20 cellular contexts compared by ENCODE assay signal in the genomic region with DNA sequence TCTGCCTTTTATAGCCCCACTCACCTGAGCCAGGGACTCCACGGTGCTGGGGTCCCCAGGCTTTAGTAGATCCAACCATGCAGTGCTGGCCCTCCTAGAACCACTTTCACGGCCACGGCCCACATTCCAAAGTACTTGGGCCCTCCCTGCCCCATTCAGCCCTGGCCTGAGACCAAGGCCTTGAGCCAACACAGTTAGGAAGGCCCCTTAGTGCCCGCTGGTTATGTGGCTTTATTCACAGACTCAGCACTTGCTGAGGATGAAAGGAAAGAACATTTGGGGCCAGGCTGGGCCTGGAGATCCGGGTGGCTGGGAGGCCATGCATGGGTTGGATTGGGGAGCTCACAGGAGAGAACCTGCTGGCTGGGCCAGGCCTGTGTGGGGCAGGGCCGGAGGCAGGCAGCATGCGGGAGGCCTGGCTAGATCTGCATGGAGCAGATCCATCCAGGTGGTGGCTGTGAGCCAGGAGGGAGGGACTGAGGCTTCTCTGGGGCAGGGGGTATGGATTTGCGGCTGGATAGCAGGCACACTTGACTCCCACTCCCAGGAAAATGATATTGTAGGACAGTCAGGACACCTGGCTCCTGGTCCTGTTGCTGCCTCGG. TPM values are rescaled to one million over a fixed set of nuclear protein-coding genes. Genes with fewer than 3 reads are reported as not detected.
A peak's percentile ranks its signal among the peaks of the same experiment; 100 is the strongest.
DNase-seq lines count a peak whose midpoint lies in the region; ATAC-seq, FAIRE-seq and TF ChIP-seq lines count a peak whose summit lies in the region.
"Had no signal": no experiment of that assay in that cellular context is flagged by ENCODE, and none has a peak within 500 bp of the region (broad histone marks: within the 10 kb centered on the region; RNA-seq: fewer than 3 reads in every experiment).

No MANE protein-coding gene starts in this region.

- no peak overlapping the region for H3K9ac ChIP-seq in astrocyte (ENCODE audit: low read length)
- peak overlapping the region in 1 of 2 donors; percentile 8 for H3K9ac ChIP-seq in kidney (ENCODE audit: low read length in 2 of 2)
- H3K9ac ChIP-seq in trophoblast cell (ENCODE audit: low read length) = no peak overlapping the region

- H3K9me3 Mint-ChIP-seq in GM23338 (peaks cover 8% of the 10 kb centered on the region), astrocyte (ENCODE audit: unreplicated experiment) (no peaks in the 10 kb centered on the region)
- H3K9me3 Mint-ChIP-seq in stimulated activated naive CD8-positive, alpha-beta T cell treated with anti-CD3 and anti-CD28 coated beads, Interleukin-15, amount 100 ng/mL, for 72 hours = no peaks in the 10 kb centered on the region
- H3K9me3 Mint-ChIP-seq: activated T-helper 2 cell treated with anti-CD3 and anti-CD28 coated beads, Interferon-gamma antibody, Interleukin-2, Interleukin-4, amounts not matched to agents 10 μg/mL and 5 μg/mL and 100 μg/mL, durations not matched to agents 14 hours and 24 hours and 36 hours; neural crest cell had no signal

- no peak overlapping the region for H2BK5ac ChIP-seq in trophoblast cell (ENCODE audit: low read depth, low read length, poor library complexity)

- H3F3A ChIP-seq in GM23338 (replicated peaks; ENCODE audit: low read depth) = peaks cover 15% of the 10 kb centered on the region; the same call in 1 of the 2 replicates

- no peaks in the 10 kb centered on the region for H3K36me3 ChIP-seq in GM23338 (ENCODE audit: insufficient read depth)
- H3K36me3 ChIP-seq in astrocyte (ENCODE audit: insufficient read depth, low read length) = no peaks in the 10 kb centered on the region
- H3K36me3 ChIP-seq in kidney (ENCODE audit: control insufficient read depth in 1 of 2, insufficient read depth in 2 of 2, low read length in 2 of 2) = no peaks in the 10 kb centered on the region
- H3K36me3 ChIP-seq in trophoblast cell (ENCODE audit: control insufficient read depth in 1 of 2, insufficient read depth in 2 of 2, low read length in 2 of 2) = no peaks in the 10 kb centered on the region

- peak overlapping the region; percentile 26 for H3K14ac ChIP-seq in trophoblast cell (ENCODE audit: low read length)

- H3K23ac ChIP-seq in trophoblast cell (ENCODE audit: low read length) = no peak overlapping the region

- H3K4ac ChIP-seq in trophoblast cell (ENCODE audit: low read depth, low read length) = no peak overlapping the region

- H3K36me3 Mint-ChIP-seq in GM23338 (ENCODE audit: low read depth) = peaks cover 5% of the 10 kb centered on the region; the same call in 2 of the 3 replicates
- no peaks in the 10 kb centered on the region for H3K36me3 Mint-ChIP-seq in astrocyte (ENCODE audit: low read depth, unreplicated experiment)

- no CpG with 5 or more reads among the region's 9 CpGs for WGBS in trophoblast cell (ENCODE audit: extremely low coverage, insufficient coverage, insufficient read length)

- H3K4me2 ChIP-seq in GM23338 (peak overlapping the region; percentile 56; the same call in 1 of the 2 replicates), astrocyte (ENCODE audit: low read length) (peak overlapping the region; percentile 41), trophoblast cell (ENCODE audit: low read length) (no peak overlapping the region)

- DNase-seq in GM23338 (ENCODE audit: low spot score) (no peak), astrocyte (ENCODE audit: low read depth) (no peak), kidney (no peak), trophoblast cell (no peak), SHP77 treated with DMSO at 0.1 percent for 48 hours (lab: John Stamatoyannopoulos, UW) (no peak)
- no peak for DNase-seq in stimulated activated CD4-positive, alpha-beta T cell treated with anti-CD3 and anti-CD28 coated beads, Interleukin-2, amount 100 ng/mL, for 48 hours
- no peak for DNase-seq in stimulated activated naive CD8-positive, alpha-beta T cell treated with anti-CD3 and anti-CD28 coated beads, Interleukin-15, amount 100 ng/mL, for 72 hours
- DNase-seq: NCI-H187, NCI-H2227 treated with DMSO at 0.1 percent for 48 hours, NCI-H774 had no signal

- intact Hi-C loops in kidney (cut with DNase I) = loop anchor here (5.0 kb wide), 1 partner anchor 114 kb away; no protein-coding TSS in a partner anchor

- ATAC-seq in GM23338 (peak; percentile 9), GM21528 (IDR thresholded peaks at IDR 0.05; ENCODE audit: low FRiP score, unreplicated experiment) (no peak)
- ATAC-seq in stimulated activated naive CD8-positive, alpha-beta T cell treated with anti-CD3 and anti-CD28 coated beads, Interleukin-15, amount 100 ng/mL, for 72 hours = no peak

- H2BK12ac ChIP-seq in trophoblast cell (ENCODE audit: low read length) = peak overlapping the region; percentile 21

- H3K27me3 Mint-ChIP-seq in GM23338 (ENCODE audit: insufficient read depth, low read depth, poor library complexity) (peaks cover 11% of the 10 kb centered on the region), astrocyte (ENCODE audit: low read depth, unreplicated experiment) (peaks cover 23% of the 10 kb centered on the region)
- peaks cover 31% of the 10 kb centered on the region for H3K27me3 Mint-ChIP-seq in stimulated activated naive CD8-positive, alpha-beta T cell treated with anti-CD3 and anti-CD28 coated beads, Interleukin-15, amount 100 ng/mL, for 72 hours

- H3K9me3 ChIP-seq in astrocyte (ENCODE audit: insufficient read depth, low read depth, low read length) = no peaks in the 10 kb centered on the region
- no peaks in the 10 kb centered on the region for H3K9me3 ChIP-seq in kidney (ENCODE audit: control insufficient read depth in 1 of 2, low read length in 2 of 2)
- peaks cover 4% of the 10 kb centered on the region for H3K9me3 ChIP-seq in trophoblast cell (ENCODE audit: insufficient read depth, low read depth, low read length)

- peak overlapping the region; percentile 80 for H4K8ac ChIP-seq in trophoblast cell (ENCODE audit: low read depth, low read length)

- H3K4me1 ChIP-seq in GM23338 (ENCODE audit: insufficient read depth) (peaks cover 13% of the 10 kb centered on the region), astrocyte (ENCODE audit: insufficient read depth, low read length) (no peaks in the 10 kb centered on the region), kidney (ENCODE audit: control insufficient read depth in 1 of 2, insufficient read depth in 1 of 2, low read depth in 1 of 2, low read length in 2 of 2) (peaks cover 11 to 23% of the 10 kb centered on the region in 2 donors), trophoblast cell (ENCODE audit: control insufficient read depth in 1 of 2, insufficient read depth in 2 of 2, low read length in 2 of 2) (peaks cover 15 to 19% of the 10 kb centered on the region in 2 experiments)

- H3K79me1 ChIP-seq in trophoblast cell (ENCODE audit: low read length) = peaks cover 11% of the 10 kb centered on the region

- peak overlapping the region; percentile 40 for H2BK120ac ChIP-seq in trophoblast cell (ENCODE audit: insufficient read depth, low read length, poor library complexity)

- TF ChIP-seq CTCF in GM23338 (conservative IDR thresholded peaks at IDR 0.05; ENCODE audit: low read depth in 2 of 2) (no peak), astrocyte (IDR thresholded peaks at IDR 0.05; ENCODE audit: insufficient read depth, low read depth, low read length) (no peak), kidney (IDR thresholded peaks at IDR 0.05; ENCODE audit: borderline replicate concordance, extremely low read depth, insufficient read depth) (no peak)

- H3K79me2 ChIP-seq in GM23338 (replicated peaks; ENCODE audit: insufficient read depth) (no peaks in the 10 kb centered on the region), astrocyte (ENCODE audit: insufficient read depth, low read length) (no peaks in the 10 kb centered on the region), trophoblast cell (ENCODE audit: control insufficient read depth, insufficient read depth, low read length, poor library complexity) (no peaks in the 10 kb centered on the region)

- no peaks in the 10 kb centered on the region for H3K9me2 ChIP-seq in GM23338 (ENCODE audit: insufficient read depth)

- H2AFZ ChIP-seq in GM23338 (peak overlapping the region; percentile 38), astrocyte (ENCODE audit: low read depth, low read length) (no peak overlapping the region), trophoblast cell (ENCODE audit: insufficient read depth, low read length, poor library complexity) (peak overlapping the region; percentile 31)

- H4K12ac ChIP-seq in trophoblast cell (ENCODE audit: low read depth, low read length) = peak overlapping the region; percentile 8

- no peaks in the 10 kb centered on the region for H3K27me3 ChIP-seq in GM23338 (ENCODE audit: insufficient read depth)
- peaks cover 8% of the 10 kb centered on the region for H3K27me3 ChIP-seq in astrocyte (ENCODE audit: insufficient read depth, low read length)
- H3K27me3 ChIP-seq in trophoblast cell (ENCODE audit: insufficient read depth, low read length) = no peaks in the 10 kb centered on the region

- FAIRE-seq in astrocyte (lab: Jason Lieb, UNC) (no peak), kidney (lab: Jason Lieb, UNC) (no peak)
- FAIRE-seq: bronchial epithelial cell had no signal

- H3K4me3 Mint-ChIP-seq in GM23338 (0 out of 3 replicates have a peak overlapping the region, but pooled peaks have one; percentile 54), astrocyte (ENCODE audit: unreplicated experiment) (no peak overlapping the region)
- H3K4me3 Mint-ChIP-seq in stimulated activated naive CD8-positive, alpha-beta T cell treated with anti-CD3 and anti-CD28 coated beads, Interleukin-15, amount 100 ng/mL, for 72 hours = no peak overlapping the region
- H3K4me3 Mint-ChIP-seq: neural crest cell had no signal

- H3K4me1 Mint-ChIP-seq in GM23338 (peaks cover 28% of the 10 kb centered on the region), astrocyte (ENCODE audit: low read depth, unreplicated experiment) (no peaks in the 10 kb centered on the region)
- H3K4me1 Mint-ChIP-seq in stimulated activated naive CD8-positive, alpha-beta T cell treated with anti-CD3 and anti-CD28 coated beads, Interleukin-15, amount 100 ng/mL, for 72 hours = peaks cover 8% of the 10 kb centered on the region

- H3K4me3 ChIP-seq in GM23338 (no peak overlapping the region), astrocyte (ENCODE audit: insufficient read depth, low read depth, low read length) (no peak overlapping the region), kidney (ENCODE audit: low read length in 2 of 2) (no peak overlapping the region), trophoblast cell (ENCODE audit: low read depth, low read length) (no peak overlapping the region)
- H3K4me3 ChIP-seq: K562 had no signal

- H3K27ac ChIP-seq in GM23338 (ENCODE audit: low read depth) (no peak overlapping the region), astrocyte (ENCODE audit: low read depth, low read length) (no peak overlapping the region), kidney (ENCODE audit: low read depth in 2 of 2, low read length in 2 of 2) (peak overlapping the region; percentile 56 to 69), trophoblast cell (ENCODE audit: low read depth, low read length) (no peak overlapping the region)

- H3K27ac Mint-ChIP-seq in GM23338 (no peak overlapping the region), astrocyte (ENCODE audit: unreplicated experiment) (no peak overlapping the region)
- peak overlapping the region in 1 of 2 donors; percentile 42 for H3K27ac Mint-ChIP-seq in stimulated activated naive CD8-positive, alpha-beta T cell treated with anti-CD3 and anti-CD28 coated beads, Interleukin-15, amount 100 ng/mL, for 72 hours
- H3K27ac Mint-ChIP-seq: activated T-helper 2 cell treated with anti-CD3 and anti-CD28 coated beads, Interferon-gamma antibody, Interleukin-2, Interleukin-4, amounts not matched to agents 10 μg/mL and 5 μg/mL and 100 μg/mL, durations not matched to agents 14 hours and 24 hours and 36 hours had no signal

- H2AK5ac ChIP-seq in trophoblast cell (ENCODE audit: low read length) = peak overlapping the region; percentile 7

- H4K20me1 ChIP-seq in GM23338 (replicated peaks; ENCODE audit: insufficient read depth) (no peaks in the 10 kb centered on the region), astrocyte (ENCODE audit: insufficient read depth, low read length) (no peaks in the 10 kb centered on the region)

- H4K91ac ChIP-seq in trophoblast cell (ENCODE audit: low read depth, low read length) = peak overlapping the region; percentile 49

- H3K18ac ChIP-seq in trophoblast cell (ENCODE audit: low read length) = peak overlapping the region; percentile 19

RNA-seq across cellular contexts. Expression of a gene that starts 12.6 kb away (rescaled TPM):
- total RNA-seq in GM23338 (2014; rRNA removed; shearing (Covaris generic)) = 0.14 TPM in 1 of 2 replicates, not detected in the other
- 0.30 and 0.44 TPM in 2 replicates for polyA plus RNA-seq in GM23338 (2016; fragmentation: Nextera tagmentation; extraction: Ambion mirVana)
- not detected in 2 replicates for total RNA-seq in astrocyte
- 0.44 TPM for total RNA-seq in kidney
- polyA plus RNA-seq in kidney (ENCODE audit: insufficient read depth, low read depth, low replicate concordance) = 0.22 TPM
- polyA plus RNA-seq in trophoblast cell (2013) = not detected in 2 replicates
- total RNA-seq: activated T-helper 2 cell treated with anti-CD3 and anti-CD28 coated beads, Interferon-gamma antibody, Interleukin-2, Interleukin-4, amounts not matched to agents 10 μg/mL and 5 μg/mL and 100 μg/mL, durations not matched to agents 14 hours and 24 hours and 36 hours; bronchial epithelial cell; dermis blood vessel endothelial cell; epithelial cell of proximal tubule; K562; kidney epithelial cell; neural crest cell; T-helper 1 cell treated with Interleukin-12 subunit alpha and Interleukin-12 subunit beta and Interleukin-4 antibody, amounts not matched to agents 30 ng/mL and 1 ng/mL, for 36 hours had no signal
- polyA plus RNA-seq: AG04450, K562 had no signal

RNA-seq across cellular contexts. Expression of a gene that starts 27.9 kb away (rescaled TPM):
- total RNA-seq in GM23338 (2014; rRNA removed; shearing (Covaris generic)) = 375 and 425 TPM in 2 replicates
- polyA plus RNA-seq in GM23338 (2016; fragmentation: Nextera tagmentation; extraction: Ambion mirVana) (240 and 241 TPM in 2 replicates), kidney (ENCODE audit: insufficient read depth, low read depth, low replicate concordance) (299 TPM)
- total RNA-seq in astrocyte (588 and 592 TPM in 2 replicates), kidney (203 TPM)
- polyA plus RNA-seq in trophoblast cell (2013) = 473 and 540 TPM in 2 replicates

Comparison
In these comparisons a context has a peak if more than half of its experiments do, and no peak if none do; other contexts are left out.
1. H3K27ac ChIP-seq: peak in kidney (2 of 2); none in GM23338 (single experiment), astrocyte (single experiment) and trophoblast cell (single experiment).